22 cellular contexts compared by ENCODE assay signal in genomic region chr3:133691410-133692107, GRCh38. TPM values are rescaled to one million over a fixed set of nuclear protein-coding genes. Genes with fewer than 3 reads are reported as not detected.
A peak's percentile ranks its signal among the peaks of the same experiment; 100 is the strongest.
DNase-seq lines count a peak whose midpoint lies in the region; ATAC-seq and TF ChIP-seq lines count a peak whose summit lies in the region.
"Had no signal": no experiment of that assay in that cellular context is flagged by ENCODE, and none has a peak within 500 bp of the region (broad histone marks: within the 10 kb centered on the region; RNA-seq: fewer than 3 reads in every experiment).

No MANE protein-coding gene starts in this region.

- no peak overlapping the region for H3K4me3 ChIP-seq in HL-60 (replicated peaks; ENCODE audit: insufficient read depth, low read length)
- H3K4me3 ChIP-seq in foreskin fibroblast (ENCODE audit: low read depth in 1 of 2, low read length in 2 of 2), result no peak overlapping the region
- H3K4me3 ChIP-seq: esophagus muscularis mucosa, SJSA1, testis had no signal

- no peaks in the 10 kb centered on the region for H3K27me3 ChIP-seq in HL-60 (ENCODE audit: insufficient read depth, poor library complexity, severe bottlenecking)
- H3K27me3 ChIP-seq: esophagus muscularis mucosa, SJSA1, testis had no signal

- H3K27ac ChIP-seq in HL-60 (replicated peaks), result no peak overlapping the region
- H3K27ac ChIP-seq: esophagus muscularis mucosa, SJSA1, testis had no signal

- H3K4me1 Mint-ChIP-seq in activated T-helper 17 cell treated with anti-CD3 and anti-CD28 coated beads, Interleukin-2, amount 50 U/mL, for 72 hours, result no peaks in the 10 kb centered on the region
- H3K4me1 Mint-ChIP-seq: H9, T-helper 17 cell, WTC11 had no signal

- no peaks in the 10 kb centered on the region for H3K36me3 Mint-ChIP-seq in activated T-helper 17 cell treated with anti-CD3 and anti-CD28 coated beads, Interleukin-2, amount 50 U/mL, for 72 hours (ENCODE audit: low read depth)
- H3K36me3 Mint-ChIP-seq: CD4-positive, alpha-beta memory T cell; WTC11 had no signal

- H3K27ac Mint-ChIP-seq in activated T-helper 17 cell treated with anti-CD3 and anti-CD28 coated beads, Interleukin-2, amount 50 U/mL, for 72 hours, result no peak overlapping the region
- H3K27ac Mint-ChIP-seq: CD4-positive, alpha-beta memory T cell; H9; T-helper 17 cell; WTC11 had no signal

- H3K9me3 Mint-ChIP-seq in activated T-helper 17 cell treated with anti-CD3 and anti-CD28 coated beads, Interleukin-2, amount 50 U/mL, for 72 hours, result no peaks in the 10 kb centered on the region
- H3K9me3 Mint-ChIP-seq: H9 had no signal

- no peak overlapping the region for H3K4me3 Mint-ChIP-seq in activated T-helper 17 cell treated with anti-CD3 and anti-CD28 coated beads, Interleukin-2, amount 50 U/mL, for 72 hours
- H3K4me3 Mint-ChIP-seq: CD4-positive, alpha-beta memory T cell; H9; T-helper 17 cell; WTC11 had no signal

- peak; percentile 40 for ATAC-seq in activated T-helper 17 cell treated with anti-CD3 and anti-CD28 coated beads, Interleukin-2, amount 50 U/mL, for 72 hours (replicated peaks)
- ATAC-seq in HG02642 (IDR thresholded peaks at IDR 0.05; ENCODE audit: poor library complexity, unreplicated experiment), result no peak
- ATAC-seq: T-helper 17 cell, WTC11 had no signal

- DNase-seq in EL, result peak; percentile 27
- DNase-seq in HL-60 (ENCODE audit: low read depth in 1 of 2, low spot score in 1 of 2), result peak; percentile 30 to 40
- DNase-seq in foreskin fibroblast, result peak; percentile 15 to 25
- DNase-seq in Kasumi-1 (lab: John Stamatoyannopoulos, UW), result no peak
- DNase-seq in NCI-H128 (lab: John Stamatoyannopoulos, UW; ENCODE audit: unreplicated experiment), result no peak
- DNase-seq: activated CD8-positive, alpha-beta memory T cell treated with anti-CD3 and anti-CD28 coated beads for 24 hours; CD4-positive, alpha-beta memory T cell; DMS53; H9; head of caudate nucleus; KG1; NCI-H1436; NCI-H2171; NCI-H526 treated with DMSO at 0.1 percent for 48 hours; occipital lobe; T-helper 17 cell; testis had no signal

- H3K27me3 Mint-ChIP-seq in activated T-helper 17 cell treated with anti-CD3 and anti-CD28 coated beads, Interleukin-2, amount 50 U/mL, for 72 hours, result no peaks in the 10 kb centered on the region
- H3K27me3 Mint-ChIP-seq: T-helper 17 cell had no signal

- no peak for TF ChIP-seq CTCF in HL-60 (IDR thresholded peaks at IDR 0.05; ENCODE audit: insufficient read depth, low read length)
- no peak for TF ChIP-seq CTCF in foreskin fibroblast (IDR thresholded peaks at IDR 0.05; ENCODE audit: low read depth, low read length)

RNA-seq across cellular contexts. Expression of gene TOPBP1, which starts 29.8 kb away (rescaled TPM):
- 10 to 100 TPM; 86.0 to 96.7 TPM for total RNA-seq in activated T-helper 17 cell treated with anti-CD3 and anti-CD28 coated beads, Interleukin-2, amount 50 U/mL, for 72 hours

RNA-seq across cellular contexts. Expression of gene TF, which starts 54.6 kb away (rescaled TPM):
- total RNA-seq in activated T-helper 17 cell treated with anti-CD3 and anti-CD28 coated beads, Interleukin-2, amount 50 U/mL, for 72 hours, result 1 to 10 TPM in 1 of 2 donors, under 1 TPM in 1; 0.50 to 1.9 TPM
- total RNA-seq: SJSA1 had no signal

Comparison
In these comparisons a context has a peak if more than half of its experiments do, and no peak if none do; other contexts are left out.
1. DNase-seq: peak in EL (single experiment), HL-60 (2 of 2) and foreskin fibroblast (2 of 2); none in Kasumi-1 (0 of 2) and NCI-H128 (single experiment).